Comparison of ENCODE assay signal across 32 cellular contexts in the genomic region with DNA sequence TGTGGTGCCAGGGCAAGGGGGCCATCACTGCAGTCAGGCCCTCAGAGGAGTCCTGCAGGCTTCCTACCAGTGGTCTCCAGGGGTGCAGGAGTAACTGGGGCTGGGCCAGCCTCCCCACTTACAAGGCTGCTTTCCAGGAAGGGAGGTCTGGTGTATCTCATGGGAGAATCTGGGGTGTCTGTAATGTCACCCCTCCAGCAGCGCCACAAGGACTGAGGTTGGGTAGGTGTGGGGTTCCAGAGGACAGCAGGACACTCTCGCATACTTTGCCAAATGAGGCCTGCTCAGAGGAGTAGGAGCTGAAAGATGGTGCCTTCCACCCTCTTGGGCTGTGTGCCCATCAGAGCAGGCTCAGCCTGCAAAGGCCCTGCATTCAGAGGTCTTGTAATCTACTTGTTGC. TPM values are rescaled to one million over a fixed set of nuclear protein-coding genes. Genes with fewer than 3 reads are reported as not detected.
"Had no signal": no experiment of that assay in that cellular context is flagged by ENCODE, and none has a peak within 500 bp of the region (broad histone marks: within the 10 kb centered on the region; RNA-seq: fewer than 3 reads in every experiment).

No MANE protein-coding gene starts in this region.

- H3K4me1 ChIP-seq: adrenal gland, ascending aorta, right lobe of liver had no signal

- H3K36me3 Mint-ChIP-seq: activated CD4-positive, alpha-beta memory T cell treated with anti-CD3 and anti-CD28 coated beads for 36 hours; activated naive CD8-positive, alpha-beta T cell treated with anti-CD3 and anti-CD28 coated beads for 36 hours; brain; natural killer cell; neural progenitor cell; stimulated activated effector memory CD8-positive, alpha-beta T cell treated with anti-CD3 and anti-CD28 coated beads, Interleukin-12 subunit alpha, Interleukin-12 subunit beta, amount 100 ng/mL, for 72 hours; type B pancreatic cell had no signal

- H3K9me3 ChIP-seq: adrenal gland, ascending aorta, esophagus squamous epithelium, right lobe of liver, thoracic aorta had no signal

- H3K4me1 Mint-ChIP-seq: activated CD4-positive, alpha-beta T cell treated with anti-CD3 and anti-CD28 coated beads, Interleukin-2, amount 10 ng/mL, durations not matched to agents 24 days and 14 days; activated naive CD8-positive, alpha-beta T cell treated with anti-CD3 and anti-CD28 coated beads for 36 hours; natural killer cell; stimulated activated effector memory CD8-positive, alpha-beta T cell treated with anti-CD3 and anti-CD28 coated beads, Interleukin-12 subunit alpha, Interleukin-12 subunit beta, amount 100 ng/mL, for 72 hours had no signal

- H3K79me2 ChIP-seq: hepatocyte had no signal

- ATAC-seq: left colon; natural killer cell; right lobe of liver; stimulated activated effector memory CD8-positive, alpha-beta T cell treated with anti-CD3 and anti-CD28 coated beads, Interleukin-12 subunit alpha, Interleukin-12 subunit beta, amount 100 ng/mL, for 72 hours had no signal

- H3K36me3 ChIP-seq: adrenal gland, ascending aorta, neural progenitor cell, right lobe of liver, thoracic aorta had no signal

- DNase-seq: activated CD4-positive, alpha-beta memory T cell treated with anti-CD3 and anti-CD28 coated beads for 36 hours; activated CD4-positive, alpha-beta T cell treated with anti-CD3 and anti-CD28 coated beads, Interleukin-2, amount 10 ng/mL, durations not matched to agents 24 days and 14 days; activated CD4-positive, CD25-positive, alpha-beta regulatory T cell treated with anti-CD3 and anti-CD28 coated beads, Interleukin-2, amount 50 U/mL, for 72 hours; activated CD8-positive, alpha-beta memory T cell treated with anti-CD3 and anti-CD28 coated beads, Interleukin-2, amount 50 U/mL, for 4 hours; activated effector memory CD4-positive, alpha-beta T cell treated with anti-CD3 and anti-CD28 coated beads, Interleukin-2, amount 50 U/mL, for 16 hours; activated naive CD4-positive, alpha-beta T cell treated with anti-CD3 and anti-CD28 coated beads for 36 hours; activated naive CD8-positive, alpha-beta T cell treated with anti-CD3 and anti-CD28 coated beads for 36 hours; activated T-cell treated with anti-CD3 and anti-CD28 coated beads, Interleukin-2, amount 50 U/mL, for 1 hour; adrenal gland; central memory CD4-positive, alpha-beta T cell; effector CD8-positive, alpha-beta T cell; esophagus squamous epithelium; foreskin melanocyte; left colon; natural killer cell; occipital lobe; stimulated activated CD4-positive, alpha-beta T cell treated with anti-CD3 and anti-CD28 coated beads, Interleukin-4, amount 100 ng/mL, for 24 hours had no signal

- H3K9me3 Mint-ChIP-seq: activated CD4-positive, alpha-beta memory T cell treated with anti-CD3 and anti-CD28 coated beads for 36 hours; activated CD4-positive, alpha-beta T cell treated with anti-CD3 and anti-CD28 coated beads, Interleukin-2, amount 10 ng/mL, durations not matched to agents 24 days and 14 days; activated naive CD4-positive, alpha-beta T cell treated with anti-CD3 and anti-CD28 coated beads for 36 hours; activated naive CD8-positive, alpha-beta T cell treated with anti-CD3 and anti-CD28 coated beads for 36 hours; activated T-helper 1 cell treated with anti-CD3 and anti-CD28 coated beads, Interleukin-12 subunit alpha, Interleukin-12 subunit beta, Interleukin-2, Interleukin-4 antibody, amounts not matched to agents 30 ng/mL and 10 ng/mL and 1 ng/mL, durations not matched to agents 14 hours and 24 hours and 36 hours; natural killer cell; stimulated activated effector memory CD8-positive, alpha-beta T cell treated with anti-CD3 and anti-CD28 coated beads, Interleukin-12 subunit alpha, Interleukin-12 subunit beta, amount 100 ng/mL, for 72 hours; stimulated activated naive CD8-positive, alpha-beta T cell treated with anti-CD3 and anti-CD28 coated beads, Interleukin-15, Interleukin-2, amounts not matched to agents 100 ng/mL and 50 ng/mL, for 24 hours; type B pancreatic cell had no signal

- H3K4me3 Mint-ChIP-seq: activated CD4-positive, alpha-beta memory T cell treated with anti-CD3 and anti-CD28 coated beads for 36 hours; activated CD4-positive, alpha-beta T cell treated with anti-CD3 and anti-CD28 coated beads, Interleukin-2, amount 10 ng/mL, durations not matched to agents 24 days and 14 days; activated naive CD4-positive, alpha-beta T cell treated with anti-CD3 and anti-CD28 coated beads for 36 hours; activated naive CD8-positive, alpha-beta T cell treated with anti-CD3 and anti-CD28 coated beads for 36 hours; activated T-helper 1 cell treated with anti-CD3 and anti-CD28 coated beads, Interleukin-12 subunit alpha, Interleukin-12 subunit beta, Interleukin-2, Interleukin-4 antibody, amounts not matched to agents 30 ng/mL and 10 ng/mL and 1 ng/mL, durations not matched to agents 14 hours and 24 hours and 36 hours; brain; natural killer cell; neural progenitor cell; stimulated activated effector memory CD8-positive, alpha-beta T cell treated with anti-CD3 and anti-CD28 coated beads, Interleukin-12 subunit alpha, Interleukin-12 subunit beta, amount 100 ng/mL, for 72 hours; stimulated activated naive CD8-positive, alpha-beta T cell treated with anti-CD3 and anti-CD28 coated beads, Interleukin-15, Interleukin-2, amounts not matched to agents 100 ng/mL and 50 ng/mL, for 24 hours; type B pancreatic cell had no signal

- H3K4me3 ChIP-seq: adrenal gland, ascending aorta, esophagus squamous epithelium, hepatocyte, neural progenitor cell, right lobe of liver, skin epidermis, thoracic aorta had no signal

- H3K27me3 ChIP-seq: adrenal gland, ascending aorta, esophagus squamous epithelium, hepatocyte, neural progenitor cell, right lobe of liver had no signal

- H3K4me2 ChIP-seq: hepatocyte, neural progenitor cell had no signal

- H2AFZ ChIP-seq: hepatocyte, neural progenitor cell had no signal

- H3K27ac ChIP-seq: adrenal gland, ascending aorta, epithelial cell of prostate, neural progenitor cell, right lobe of liver, thoracic aorta had no signal

- H3K27me3 Mint-ChIP-seq: activated CD4-positive, alpha-beta memory T cell treated with anti-CD3 and anti-CD28 coated beads for 36 hours; activated naive CD8-positive, alpha-beta T cell treated with anti-CD3 and anti-CD28 coated beads for 36 hours; stimulated activated naive CD8-positive, alpha-beta T cell treated with anti-CD3 and anti-CD28 coated beads, Interleukin-15, Interleukin-2, amounts not matched to agents 100 ng/mL and 50 ng/mL, for 24 hours had no signal

- H3K27ac Mint-ChIP-seq: activated CD4-positive, alpha-beta memory T cell treated with anti-CD3 and anti-CD28 coated beads for 36 hours; activated CD4-positive, alpha-beta T cell treated with anti-CD3 and anti-CD28 coated beads, Interleukin-2, amount 10 ng/mL, durations not matched to agents 24 days and 14 days; activated naive CD4-positive, alpha-beta T cell treated with anti-CD3 and anti-CD28 coated beads for 36 hours; activated naive CD8-positive, alpha-beta T cell treated with anti-CD3 and anti-CD28 coated beads for 36 hours; activated T-helper 1 cell treated with anti-CD3 and anti-CD28 coated beads, Interleukin-12 subunit alpha, Interleukin-12 subunit beta, Interleukin-2, Interleukin-4 antibody, amounts not matched to agents 30 ng/mL and 10 ng/mL and 1 ng/mL, durations not matched to agents 14 hours and 24 hours and 36 hours; natural killer cell; neural progenitor cell; stimulated activated effector memory CD8-positive, alpha-beta T cell treated with anti-CD3 and anti-CD28 coated beads, Interleukin-12 subunit alpha, Interleukin-12 subunit beta, amount 100 ng/mL, for 72 hours; stimulated activated naive CD8-positive, alpha-beta T cell treated with anti-CD3 and anti-CD28 coated beads, Interleukin-15, Interleukin-2, amounts not matched to agents 100 ng/mL and 50 ng/mL, for 24 hours; type B pancreatic cell had no signal

RNA-seq across cellular contexts. Expression of a gene that starts 46.9 kb away (rescaled TPM):
- total RNA-seq: activated CD4-positive, alpha-beta memory T cell treated with anti-CD3 and anti-CD28 coated beads for 36 hours; activated CD4-positive, alpha-beta T cell treated with anti-CD3 and anti-CD28 coated beads, Interleukin-2, amount 10 ng/mL, durations not matched to agents 24 days and 14 days; activated CD8-positive, alpha-beta memory T cell treated with anti-CD3 and anti-CD28 coated beads for 36 hours; activated naive CD4-positive, alpha-beta T cell treated with anti-CD3 and anti-CD28 coated beads for 36 hours; activated naive CD8-positive, alpha-beta T cell treated with anti-CD3 and anti-CD28 coated beads for 36 hours; activated T-helper 1 cell treated with anti-CD3 and anti-CD28 coated beads, Interleukin-12 subunit alpha, Interleukin-12 subunit beta, Interleukin-2, Interleukin-4 antibody, amounts not matched to agents 30 ng/mL and 10 ng/mL and 1 ng/mL, durations not matched to agents 14 hours and 24 hours and 36 hours; ascending aorta; dermis microvascular lymphatic vessel endothelial cell; natural killer cell; occipital lobe; subcutaneous adipose tissue had no signal

RNA-seq across cellular contexts. Expression of a gene that starts 47.2 kb away (rescaled TPM):
- total RNA-seq: activated CD4-positive, alpha-beta memory T cell treated with anti-CD3 and anti-CD28 coated beads for 36 hours; activated CD4-positive, alpha-beta T cell treated with anti-CD3 and anti-CD28 coated beads, Interleukin-2, amount 10 ng/mL, durations not matched to agents 24 days and 14 days; activated CD8-positive, alpha-beta memory T cell treated with anti-CD3 and anti-CD28 coated beads for 36 hours; activated naive CD4-positive, alpha-beta T cell treated with anti-CD3 and anti-CD28 coated beads for 36 hours; activated T-helper 1 cell treated with anti-CD3 and anti-CD28 coated beads, Interleukin-12 subunit alpha, Interleukin-12 subunit beta, Interleukin-2, Interleukin-4 antibody, amounts not matched to agents 30 ng/mL and 10 ng/mL and 1 ng/mL, durations not matched to agents 14 hours and 24 hours and 36 hours; ascending aorta; natural killer cell; right lobe of liver had no signal
